In the genomic region with DNA sequence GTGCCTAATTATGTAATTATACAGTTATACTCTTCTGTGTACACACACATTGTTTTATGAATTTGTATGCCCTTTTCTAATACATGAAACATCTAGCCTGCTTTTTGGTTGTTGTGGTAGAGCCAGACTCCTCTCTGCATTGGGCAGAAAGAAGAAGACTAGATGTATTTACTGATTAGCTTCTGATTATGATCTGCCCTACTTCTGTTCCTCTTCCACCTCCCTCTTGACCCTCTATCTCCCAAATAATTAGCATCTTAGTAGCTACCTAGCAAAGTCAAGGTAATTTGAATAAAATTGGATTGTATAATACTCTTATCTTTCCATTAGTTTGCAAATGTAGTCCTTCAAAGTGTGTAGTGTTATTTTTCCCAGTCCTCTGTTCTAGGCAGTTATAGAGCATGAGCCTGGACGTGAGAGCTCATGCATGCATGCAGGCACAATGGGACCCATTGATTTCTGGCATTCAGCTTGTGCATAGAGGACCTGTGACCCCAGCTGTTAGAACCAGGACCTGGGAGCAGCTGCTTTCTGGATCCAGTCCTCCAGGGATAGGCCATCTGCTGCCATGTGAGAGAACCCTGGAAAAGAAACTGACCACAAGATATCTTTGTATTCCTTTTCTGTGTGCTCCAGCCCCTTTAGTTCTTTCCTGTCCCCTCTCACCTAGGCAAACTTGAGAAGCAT, we compare ENCODE assay signal across 1 cellular context.
TF ChIP-seq lines count a peak whose summit lies in the region.

No MANE protein-coding gene starts in this region.

TF ChIP-seq in HepG2, 621 proteins besides CTCF, POLR2A, EP300 and RAD21 (continued from another document and continues in another):
- TF ChIP-seq ZNF660 (CRISPR knock-in tag; IDR thresholded peaks at IDR 0.05; ENCODE audit: borderline replicate concordance, low read depth) (no peak), RXRB (CRISPR knock-in tag; IDR thresholded peaks at IDR 0.05; ENCODE audit: borderline replicate concordance) (0 out of 2 replicates have a peak, but pooled peaks have one; percentile 14), SYNCRIP (IDR thresholded peaks at IDR 0.05; ENCODE audit: insufficient read depth, low read depth, low read length) (no peak), BATF2 (CRISPR knock-in tag; IDR thresholded peaks at IDR 0.05) (no peak), YY1 (IDR thresholded peaks at IDR 0.05; ENCODE audit: insufficient read depth, insufficient replicate concordance, low read depth, low read length) (no peak), TCF7 (IDR thresholded peaks at IDR 0.05; ENCODE audit: low read depth) (peak; percentile 27; the same call in 1 of the 2 replicates), SP140L (CRISPR knock-in tag; IDR thresholded peaks at IDR 0.05; ENCODE audit: borderline replicate concordance) (no peak), ELK4 (CRISPR knock-in tag; IDR thresholded peaks at IDR 0.05; ENCODE audit: borderline replicate concordance) (no peak), XRCC5 (optimal IDR thresholded peaks at IDR 0.05; ENCODE audit: low read length) (peak; percentile 52), ZNF777 (CRISPR knock-in tag; IDR thresholded peaks at IDR 0.05) (no peak), HOXA3 (CRISPR knock-in tag; IDR thresholded peaks at IDR 0.05) (peak; percentile 16; the same call in 1 of the 2 replicates), SOX5 (CRISPR knock-in tag; IDR thresholded peaks at IDR 0.05; ENCODE audit: borderline replicate concordance) (0 out of 2 replicates have a peak, but pooled peaks have one; percentile 62), ZC3H13 (CRISPR knock-in tag; IDR thresholded peaks at IDR 0.05) (no peak), CENPT (CRISPR knock-in tag; IDR thresholded peaks at IDR 0.05; ENCODE audit: low read depth) (no peak), ZSCAN9 (CRISPR knock-in tag; IDR thresholded peaks at IDR 0.05; ENCODE audit: borderline replicate concordance) (no peak), KLF6 (CRISPR knock-in tag; IDR thresholded peaks at IDR 0.05) (no peak), HMG20A (CRISPR knock-in tag; IDR thresholded peaks at IDR 0.05; ENCODE audit: borderline replicate concordance) (no peak), ZNF121 (CRISPR knock-in tag; IDR thresholded peaks at IDR 0.05) (no peak), ZMYM3 (CRISPR knock-in tag; IDR thresholded peaks at IDR 0.05) (peak; percentile 34; the same call in 1 of the 2 replicates), KLF11 (CRISPR knock-in tag; IDR thresholded peaks at IDR 0.05) (no peak), ZFP36L2 (CRISPR knock-in tag; IDR thresholded peaks at IDR 0.05) (no peak), ZNF451 (CRISPR knock-in tag; IDR thresholded peaks at IDR 0.05) (no peak), PHF21A (CRISPR knock-in tag; IDR thresholded peaks at IDR 0.05) (no peak), MAFK (conservative IDR thresholded peaks at IDR 0.05 in 1 of 2, IDR thresholded peaks at IDR 0.05 in 1 of 2; ENCODE audit: low read length in 2 of 2) (no peak), SRF (IDR thresholded peaks at IDR 0.05; ENCODE audit: low read depth, low read length) (no peak), SALL1 (CRISPR knock-in tag; IDR thresholded peaks at IDR 0.05) (peak; percentile 68), MIXL1 (CRISPR knock-in tag; IDR thresholded peaks at IDR 0.05) (no peak), ZNF3 (CRISPR knock-in tag; IDR thresholded peaks at IDR 0.05) (no peak), ZBTB7A (CRISPR knock-in tag; IDR thresholded peaks at IDR 0.05) (no peak), KAT8 (CRISPR knock-in tag; IDR thresholded peaks at IDR 0.05) (no peak), ZFP36L1 (CRISPR knock-in tag; IDR thresholded peaks at IDR 0.05) (no peak), PTBP1 (IDR thresholded peaks at IDR 0.05; ENCODE audit: low read depth, low read length, poor library complexity, severe bottlenecking) (no peak), ZNF720 (CRISPR knock-in tag; IDR thresholded peaks at IDR 0.05) (no peak), PLRG1 (conservative IDR thresholded peaks at IDR 0.05) (no peak), EZH2 (conservative IDR thresholded peaks at IDR 0.05; ENCODE audit: low read depth, low read length) (no peak), TFDP2 (CRISPR knock-in tag; IDR thresholded peaks at IDR 0.05) (no peak), ZNF558 (CRISPR knock-in tag; IDR thresholded peaks at IDR 0.05; ENCODE audit: borderline replicate concordance) (no peak), SKI (IDR thresholded peaks at IDR 0.05; ENCODE audit: partially characterized antibody) (no peak), ARID5B (CRISPR knock-in tag; IDR thresholded peaks at IDR 0.05) (peak; percentile 37; the same call in 1 of the 2 replicates), ZBTB2 (CRISPR knock-in tag; IDR thresholded peaks at IDR 0.05; ENCODE audit: low read depth) (no peak), ZNF260 (CRISPR knock-in tag; IDR thresholded peaks at IDR 0.05; ENCODE audit: borderline replicate concordance, low read depth) (no peak), THAP11 (CRISPR knock-in tag; IDR thresholded peaks at IDR 0.05) (no peak), ZGPAT (CRISPR knock-in tag; IDR thresholded peaks at IDR 0.05) (0 out of 2 replicates have a peak, but pooled peaks have one; percentile 22)
- TF ChIP-seq, protein P1, sequence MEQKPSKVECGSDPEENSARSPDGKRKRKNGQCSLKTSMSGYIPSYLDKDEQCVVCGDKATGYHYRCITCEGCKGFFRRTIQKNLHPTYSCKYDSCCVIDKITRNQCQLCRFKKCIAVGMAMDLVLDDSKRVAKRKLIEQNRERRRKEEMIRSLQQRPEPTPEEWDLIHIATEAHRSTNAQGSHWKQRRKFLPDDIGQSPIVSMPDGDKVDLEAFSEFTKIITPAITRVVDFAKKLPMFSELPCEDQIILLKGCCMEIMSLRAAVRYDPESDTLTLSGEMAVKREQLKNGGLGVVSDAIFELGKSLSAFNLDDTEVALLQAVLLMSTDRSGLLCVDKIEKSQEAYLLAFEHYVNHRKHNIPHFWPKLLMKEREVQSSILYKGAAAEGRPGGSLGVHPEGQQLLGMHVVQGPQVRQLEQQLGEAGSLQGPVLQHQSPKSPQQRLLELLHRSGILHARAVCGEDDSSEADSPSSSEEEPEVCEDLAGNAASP (CRISPR knock-in tag; IDR thresholded peaks at IDR 0.05; ENCODE audit: borderline replicate concordance): no peak
- TF ChIP-seq, protein P2, sequence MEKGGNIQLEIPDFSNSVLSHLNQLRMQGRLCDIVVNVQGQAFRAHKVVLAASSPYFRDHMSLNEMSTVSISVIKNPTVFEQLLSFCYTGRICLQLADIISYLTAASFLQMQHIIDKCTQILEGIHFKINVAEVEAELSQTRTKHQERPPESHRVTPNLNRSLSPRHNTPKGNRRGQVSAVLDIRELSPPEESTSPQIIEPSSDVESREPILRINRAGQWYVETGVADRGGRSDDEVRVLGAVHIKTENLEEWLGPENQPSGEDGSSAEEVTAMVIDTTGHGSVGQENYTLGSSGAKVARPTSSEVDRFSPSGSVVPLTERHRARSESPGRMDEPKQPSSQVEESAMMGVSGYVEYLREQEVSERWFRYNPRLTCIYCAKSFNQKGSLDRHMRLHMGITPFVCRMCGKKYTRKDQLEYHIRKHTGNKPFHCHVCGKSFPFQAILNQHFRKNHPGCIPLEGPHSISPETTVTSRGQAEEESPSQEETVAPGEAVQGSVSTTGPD (CRISPR knock-in tag; IDR thresholded peaks at IDR 0.05): no peak
- TF ChIP-seq, protein P3, sequence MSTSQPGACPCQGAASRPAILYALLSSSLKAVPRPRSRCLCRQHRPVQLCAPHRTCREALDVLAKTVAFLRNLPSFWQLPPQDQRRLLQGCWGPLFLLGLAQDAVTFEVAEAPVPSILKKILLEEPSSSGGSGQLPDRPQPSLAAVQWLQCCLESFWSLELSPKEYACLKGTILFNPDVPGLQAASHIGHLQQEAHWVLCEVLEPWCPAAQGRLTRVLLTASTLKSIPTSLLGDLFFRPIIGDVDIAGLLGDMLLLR (CRISPR knock-in tag; IDR thresholded peaks at IDR 0.05): no peak
- TF ChIP-seq, protein P4, sequence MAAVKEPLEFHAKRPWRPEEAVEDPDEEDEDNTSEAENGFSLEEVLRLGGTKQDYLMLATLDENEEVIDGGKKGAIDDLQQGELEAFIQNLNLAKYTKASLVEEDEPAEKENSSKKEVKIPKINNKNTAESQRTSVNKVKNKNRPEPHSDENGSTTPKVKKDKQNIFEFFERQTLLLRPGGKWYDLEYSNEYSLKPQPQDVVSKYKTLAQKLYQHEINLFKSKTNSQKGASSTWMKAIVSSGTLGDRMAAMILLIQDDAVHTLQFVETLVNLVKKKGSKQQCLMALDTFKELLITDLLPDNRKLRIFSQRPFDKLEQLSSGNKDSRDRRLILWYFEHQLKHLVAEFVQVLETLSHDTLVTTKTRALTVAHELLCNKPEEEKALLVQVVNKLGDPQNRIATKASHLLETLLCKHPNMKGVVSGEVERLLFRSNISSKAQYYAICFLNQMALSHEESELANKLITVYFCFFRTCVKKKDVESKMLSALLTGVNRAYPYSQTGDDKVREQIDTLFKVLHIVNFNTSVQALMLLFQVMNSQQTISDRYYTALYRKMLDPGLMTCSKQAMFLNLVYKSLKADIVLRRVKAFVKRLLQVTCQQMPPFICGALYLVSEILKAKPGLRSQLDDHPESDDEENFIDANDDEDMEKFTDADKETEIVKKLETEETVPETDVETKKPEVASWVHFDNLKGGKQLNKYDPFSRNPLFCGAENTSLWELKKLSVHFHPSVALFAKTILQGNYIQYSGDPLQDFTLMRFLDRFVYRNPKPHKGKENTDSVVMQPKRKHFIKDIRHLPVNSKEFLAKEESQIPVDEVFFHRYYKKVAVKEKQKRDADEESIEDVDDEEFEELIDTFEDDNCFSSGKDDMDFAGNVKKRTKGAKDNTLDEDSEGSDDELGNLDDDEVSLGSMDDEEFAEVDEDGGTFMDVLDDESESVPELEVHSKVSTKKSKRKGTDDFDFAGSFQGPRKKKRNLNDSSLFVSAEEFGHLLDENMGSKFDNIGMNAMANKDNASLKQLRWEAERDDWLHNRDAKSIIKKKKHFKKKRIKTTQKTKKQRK (IDR thresholded peaks at IDR 0.05; ENCODE audit: low read length): no peak
